In genomic region chr5:142360051-142360498, GRCh38 we compare ENCODE assay signal across 2 cellular contexts.
TF ChIP-seq lines count a peak whose summit lies in the region.

No MANE protein-coding gene starts in this region.

TF ChIP-seq in H1, 55 proteins besides CTCF, POLR2A, EP300 and RAD21:
- TF ChIP-seq E2F6 (IDR thresholded peaks at IDR 0.05) (no peak), JUN (IDR thresholded peaks at IDR 0.05; ENCODE audit: low read depth, low read length) (no peak), TCF12 (IDR thresholded peaks at IDR 0.05; ENCODE audit: low read depth, low read length) (no peak), KDM5A (IDR thresholded peaks at IDR 0.05; ENCODE audit: low read length) (no peak), HDAC2 (IDR thresholded peaks at IDR 0.05; ENCODE audit: borderline replicate concordance in 1 of 2, low read depth in 2 of 2, low read length in 2 of 2) (no peak), NRF1 (IDR thresholded peaks at IDR 0.05; ENCODE audit: low read depth, low read length) (no peak), SP2 (IDR thresholded peaks at IDR 0.05; ENCODE audit: low read length) (no peak)
TF ChIP-seq in H1: peak in this region for 0.

TF ChIP-seq in GM12891, 5 proteins besides CTCF, POLR2A, EP300 and RAD21:
- TF ChIP-seq POU2F2 (IDR thresholded peaks at IDR 0.05; ENCODE audit: low read depth, low read length) (no peak), TAF1 (IDR thresholded peaks at IDR 0.05; ENCODE audit: low read depth, low read length) (no peak), SPI1 (IDR thresholded peaks at IDR 0.05; ENCODE audit: low read depth, low read length) (no peak), PAX5 (IDR thresholded peaks at IDR 0.05; ENCODE audit: insufficient read depth, low read length, severe bottlenecking) (no peak), POLR2AphosphoS5 (IDR thresholded peaks at IDR 0.05; ENCODE audit: low read depth, low read length) (no peak)
